In genomic region chr1:25414157-25414556, GRCh38 we compare ENCODE assay signal across 4 cellular contexts. TPM values are rescaled to one million over a fixed set of nuclear protein-coding genes. Genes with fewer than 3 reads are reported as not detected.
"Had no signal": no experiment of that assay in that cellular context is flagged by ENCODE, and none has a peak within 500 bp of the region (broad histone marks: within the 10 kb centered on the region; RNA-seq: fewer than 3 reads in every experiment).

No MANE protein-coding gene starts in this region.

RNA-seq across cellular contexts. Expression of gene RHCE, which starts 6.5 kb away (rescaled TPM):
- total RNA-seq: activated B cell treated with CpG ODN at 0.5 μM for 24 hours; activated CD8-positive, alpha-beta memory T cell treated with anti-CD3 and anti-CD28 coated beads, Interleukin-2, amount 10 ng/mL, durations not matched to agents 7 days and 5 days; T-helper 17 cell; T-helper 2 cell treated with Interferon-gamma antibody and Interleukin-4, amounts not matched to agents 100 ng/mL and 5 ng/mL, for 36 hours had no signal
